21 cellular contexts compared by ENCODE assay signal in the genomic region with DNA sequence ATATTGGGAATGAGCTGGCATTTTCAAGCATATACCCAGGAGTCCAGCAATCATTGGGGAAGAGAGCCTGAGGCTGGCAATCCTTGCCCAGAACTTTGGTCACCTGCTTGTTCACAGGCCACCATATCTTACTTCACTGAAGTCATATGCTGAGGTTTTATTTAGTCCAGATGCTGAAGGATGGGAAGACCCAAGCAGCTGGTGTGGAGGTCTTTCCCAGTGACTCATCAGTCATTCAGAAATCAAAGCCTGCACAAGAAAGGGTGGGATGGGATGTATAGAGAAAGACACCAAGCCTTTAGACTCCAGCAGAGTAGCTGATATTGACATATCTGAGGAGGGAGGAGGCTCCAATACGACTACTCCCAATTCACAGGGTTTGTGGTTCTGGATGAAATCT. TPM values are rescaled to one million over a fixed set of nuclear protein-coding genes. Genes with fewer than 3 reads are reported as not detected.
A peak's percentile ranks its signal among the peaks of the same experiment; 100 is the strongest.
DNase-seq lines count a peak whose midpoint lies in the region; ATAC-seq and TF ChIP-seq lines count a peak whose summit lies in the region.
"Had no signal": no experiment of that assay in that cellular context is flagged by ENCODE, and none has a peak within 500 bp of the region (broad histone marks: within the 10 kb centered on the region; RNA-seq: fewer than 3 reads in every experiment).

No MANE protein-coding gene starts in this region.

- H3K27ac ChIP-seq in RWPE2 (ENCODE audit: poor library complexity, severe bottlenecking) (peak overlapping the region; percentile 73), epithelial cell of prostate (peak overlapping the region; percentile 87), osteoblast (ENCODE audit: low read depth, low read length) (peak overlapping the region; percentile 70), WERI-Rb-1 (no peak overlapping the region)
- H3K27ac ChIP-seq: coronary artery, gastrocnemius medialis had no signal

- no peak for ATAC-seq in RWPE2 (ENCODE audit: low read depth)
- ATAC-seq: activated CD8-positive, alpha-beta memory T cell treated with anti-CD3 and anti-CD28 coated beads, Interleukin-2, amount 10 ng/mL, durations not matched to agents 7 days and 5 days; gastrocnemius medialis; Right ventricle myocardium inferior had no signal

- no peak for TF ChIP-seq CTCF in RWPE2 (IDR thresholded peaks at IDR 0.05; ENCODE audit: poor library complexity, severe bottlenecking)
- TF ChIP-seq CTCF in osteoblast (IDR thresholded peaks at IDR 0.05; ENCODE audit: extremely low read depth, low read depth, low read length), result no peak
- TF ChIP-seq CTCF in WERI-Rb-1 (IDR thresholded peaks at IDR 0.05; ENCODE audit: low read depth, low read length), result no peak

- H3K4me3 ChIP-seq in RWPE2 (ENCODE audit: severe bottlenecking), result no peak overlapping the region
- no peak overlapping the region for H3K4me3 ChIP-seq in osteoblast (ENCODE audit: insufficient read depth, low read length)
- H3K4me3 ChIP-seq in WERI-Rb-1 (ENCODE audit: low read depth, low read length), result no peak overlapping the region
- H3K4me3 ChIP-seq: coronary artery, gastrocnemius medialis, HAP-1, lung had no signal

- peaks cover 40% of the 10 kb centered on the region for H3K4me1 ChIP-seq in RWPE2 (ENCODE audit: insufficient read depth, poor library complexity, severe bottlenecking)
- H3K4me1 ChIP-seq in osteoblast (ENCODE audit: insufficient read depth, low read length), result peaks cover 9% of the 10 kb centered on the region
- H3K4me1 ChIP-seq: gastrocnemius medialis, HAP-1 had no signal

- H3K4me2 ChIP-seq in osteoblast (ENCODE audit: insufficient read depth, low read length), result no peak overlapping the region

- no peak overlapping the region for H2AFZ ChIP-seq in osteoblast (ENCODE audit: low read length)

- peak; percentile 26 for DNase-seq in ELF-1 (ENCODE audit: low read depth, low spot score)
- DNase-seq in RWPE2 (ENCODE audit: low spot score), result no peak
- no peak for DNase-seq in epithelial cell of prostate (ENCODE audit: low read depth, low spot score)
- no peak for DNase-seq in osteoblast (ENCODE audit: insufficient read length, low spot score, missing footprints)
- DNase-seq in NCI-H774 (lab: John Stamatoyannopoulos, UW), result no peak
- DNase-seq in NAMALWA (ENCODE audit: low spot score), result no peak
- DNase-seq in WERI-Rb-1, result no peak
- DNase-seq: activated CD4-positive, alpha-beta T cell treated with anti-CD3 and anti-CD28 coated beads for 48 hours; activated CD8-positive, alpha-beta memory T cell treated with anti-CD3 and anti-CD28 coated beads, Interleukin-2, amount 10 ng/mL, durations not matched to agents 7 days and 5 days; DND-41; gastrocnemius medialis; hypothalamus; kidney; NCI-H1417; NCI-H510A treated with DMSO at 0.1 percent for 48 hours; occipital lobe; retina had no signal

- no peaks in the 10 kb centered on the region for H3K79me2 ChIP-seq in osteoblast (ENCODE audit: insufficient read depth, low read length)

- H3K27me3 ChIP-seq in RWPE2 (ENCODE audit: insufficient read depth, poor library complexity, severe bottlenecking), result no peaks in the 10 kb centered on the region
- no peaks in the 10 kb centered on the region for H3K27me3 ChIP-seq in osteoblast (ENCODE audit: insufficient read depth, low read length)
- no peaks in the 10 kb centered on the region for H3K27me3 ChIP-seq in WERI-Rb-1 (ENCODE audit: insufficient read depth, low read depth, severe bottlenecking)
- H3K27me3 ChIP-seq: gastrocnemius medialis had no signal

- no peaks in the 10 kb centered on the region for H4K20me1 ChIP-seq in osteoblast (ENCODE audit: insufficient read depth, low read length)

- H3K36me3 ChIP-seq in RWPE2 (ENCODE audit: low read depth) (peaks cover 29% of the 10 kb centered on the region), osteoblast (ENCODE audit: insufficient read depth, low read length) (no peaks in the 10 kb centered on the region), WERI-Rb-1 (no peaks in the 10 kb centered on the region)
- H3K36me3 ChIP-seq: gastrocnemius medialis, HAP-1 had no signal

- H3K9me3 ChIP-seq in RWPE2 (ENCODE audit: severe bottlenecking) (no peaks in the 10 kb centered on the region), osteoblast (ENCODE audit: low read depth, low read length) (no peaks in the 10 kb centered on the region), WERI-Rb-1 (ENCODE audit: severe bottlenecking) (peaks cover 2% of the 10 kb centered on the region)
- H3K9me3 ChIP-seq: gastrocnemius medialis, HAP-1 had no signal

RNA-seq across cellular contexts. Expression of a gene that starts 13.1 kb away (rescaled TPM):
- 96.4 and 107 TPM in 2 replicates for total RNA-seq in osteoblast
